In genomic region chr12:56687225-56688128, GRCh38 we compare ENCODE assay signal across 1 cellular context.
TF ChIP-seq lines count a peak whose summit lies in the region.

No MANE protein-coding gene starts in this region.

TF ChIP-seq in HCT116, 20 proteins besides CTCF, POLR2A, EP300 and RAD21 (continued from another document):
- TF ChIP-seq, protein P1, sequence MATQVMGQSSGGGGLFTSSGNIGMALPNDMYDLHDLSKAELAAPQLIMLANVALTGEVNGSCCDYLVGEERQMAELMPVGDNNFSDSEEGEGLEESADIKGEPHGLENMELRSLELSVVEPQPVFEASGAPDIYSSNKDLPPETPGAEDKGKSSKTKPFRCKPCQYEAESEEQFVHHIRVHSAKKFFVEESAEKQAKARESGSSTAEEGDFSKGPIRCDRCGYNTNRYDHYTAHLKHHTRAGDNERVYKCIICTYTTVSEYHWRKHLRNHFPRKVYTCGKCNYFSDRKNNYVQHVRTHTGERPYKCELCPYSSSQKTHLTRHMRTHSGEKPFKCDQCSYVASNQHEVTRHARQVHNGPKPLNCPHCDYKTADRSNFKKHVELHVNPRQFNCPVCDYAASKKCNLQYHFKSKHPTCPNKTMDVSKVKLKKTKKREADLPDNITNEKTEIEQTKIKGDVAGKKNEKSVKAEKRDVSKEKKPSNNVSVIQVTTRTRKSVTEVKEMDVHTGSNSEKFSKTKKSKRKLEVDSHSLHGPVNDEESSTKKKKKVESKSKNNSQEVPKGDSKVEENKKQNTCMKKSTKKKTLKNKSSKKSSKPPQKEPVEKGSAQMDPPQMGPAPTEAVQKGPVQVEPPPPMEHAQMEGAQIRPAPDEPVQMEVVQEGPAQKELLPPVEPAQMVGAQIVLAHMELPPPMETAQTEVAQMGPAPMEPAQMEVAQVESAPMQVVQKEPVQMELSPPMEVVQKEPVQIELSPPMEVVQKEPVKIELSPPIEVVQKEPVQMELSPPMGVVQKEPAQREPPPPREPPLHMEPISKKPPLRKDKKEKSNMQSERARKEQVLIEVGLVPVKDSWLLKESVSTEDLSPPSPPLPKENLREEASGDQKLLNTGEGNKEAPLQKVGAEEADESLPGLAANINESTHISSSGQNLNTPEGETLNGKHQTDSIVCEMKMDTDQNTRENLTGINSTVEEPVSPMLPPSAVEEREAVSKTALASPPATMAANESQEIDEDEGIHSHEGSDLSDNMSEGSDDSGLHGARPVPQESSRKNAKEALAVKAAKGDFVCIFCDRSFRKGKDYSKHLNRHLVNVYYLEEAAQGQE (IDR thresholded peaks at IDR 0.05; ENCODE audit: low read depth): no peak
- no peak for TF ChIP-seq SRF (IDR thresholded peaks at IDR 0.05; ENCODE audit: low read depth)
- no peak for TF ChIP-seq ZNF274 (IDR thresholded peaks at IDR 0.05; ENCODE audit: low read depth, low read length)
- no peak for TF ChIP-seq ZBTB33 (IDR thresholded peaks at IDR 0.05; ENCODE audit: extremely low read depth, insufficient replicate concordance, low read length)
- TF ChIP-seq ZFX (IDR thresholded peaks at IDR 0.05): peak; percentile 76; the same call in 1 of the 2 replicates
- TF ChIP-seq TCF7L2 (IDR thresholded peaks at IDR 0.05; ENCODE audit: borderline replicate concordance, extremely low read depth, insufficient read depth, insufficient read length): no peak
- TF ChIP-seq, protein P2, sequence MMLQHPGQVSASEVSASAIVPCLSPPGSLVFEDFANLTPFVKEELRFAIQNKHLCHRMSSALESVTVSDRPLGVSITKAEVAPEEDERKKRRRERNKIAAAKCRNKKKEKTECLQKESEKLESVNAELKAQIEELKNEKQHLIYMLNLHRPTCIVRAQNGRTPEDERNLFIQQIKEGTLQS (IDR thresholded peaks at IDR 0.05): no peak
- TF ChIP-seq JUND (IDR thresholded peaks at IDR 0.05): no peak
- no peak; the same call in 1 of the 2 replicates for TF ChIP-seq SIN3A (IDR thresholded peaks at IDR 0.05; ENCODE audit: low read depth)
- no peak for TF ChIP-seq CEBPB (IDR thresholded peaks at IDR 0.05; ENCODE audit: low read depth)
- TF ChIP-seq YY1 (IDR thresholded peaks at IDR 0.05; ENCODE audit: extremely low read depth, insufficient replicate concordance, low read depth, low read length): no peak
- TF ChIP-seq, protein P3, sequence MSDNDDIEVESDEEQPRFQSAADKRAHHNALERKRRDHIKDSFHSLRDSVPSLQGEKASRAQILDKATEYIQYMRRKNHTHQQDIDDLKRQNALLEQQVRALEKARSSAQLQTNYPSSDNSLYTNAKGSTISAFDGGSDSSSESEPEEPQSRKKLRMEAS (IDR thresholded peaks at IDR 0.05): no peak
- TF ChIP-seq FOSL1 (IDR thresholded peaks at IDR 0.05; ENCODE audit: low read depth): no peak
- TF ChIP-seq EGR1 (IDR thresholded peaks at IDR 0.05; ENCODE audit: low read depth): peak; percentile 49; the same call in 1 of the 2 replicates
